In genomic region chr11:14905104-14906033, GRCh38 we compare ENCODE assay signal across 8 cellular contexts. TPM values are rescaled to one million over a fixed set of nuclear protein-coding genes. Genes with fewer than 3 reads are reported as not detected.
DNase-seq lines count a peak whose midpoint lies in the region; ATAC-seq and TF ChIP-seq lines count a peak whose summit lies in the region.

No MANE protein-coding gene starts in this region.

- intact Hi-C loops in body of pancreas (cut with DNase I): loop anchor here (5.0 to 10.0 kb wide), 2 partner anchors 111 to 368 kb away; no protein-coding TSS in a partner anchor
- intact Hi-C loops in PC-3 (cut with micrococcal nuclease): loop anchor here (5.0 kb wide), 1 partner anchor 368 kb away; no protein-coding TSS in a partner anchor

- H3K4me3 ChIP-seq in body of pancreas (peak overlapping the region; percentile 10 to 33), PC-3 (ENCODE audit: low read length) (no peak overlapping the region)

- H3K9me3 Mint-ChIP-seq in T-helper 1 cell treated with Interleukin-12 subunit alpha and Interleukin-12 subunit beta and Interleukin-4 antibody, amounts not matched to agents 30 μg/mL and 1 μg/mL, for 36 hours: no peaks in the 10 kb centered on the region

- peaks cover 50% of the 10 kb centered on the region for H3K4me1 Mint-ChIP-seq in T-helper 1 cell treated with Interleukin-12 subunit alpha and Interleukin-12 subunit beta and Interleukin-4 antibody, amounts not matched to agents 30 μg/mL and 1 μg/mL, for 36 hours (ENCODE audit: low read depth)

- peak in 6 of 7 experiments; percentile 27 to 82 (median 60) for TF ChIP-seq CTCF in body of pancreas (IDR thresholded peaks at IDR 0.05)
- no peak; the same call in 1 of the 2 replicates for TF ChIP-seq CTCF in PC-3 (conservative IDR thresholded peaks at IDR 0.05; ENCODE audit: low read depth, low read length)

- ATAC-seq in GM18861 (IDR thresholded peaks at IDR 0.05; ENCODE audit: unreplicated experiment) (peak; percentile 63), HG03060 (IDR thresholded peaks at IDR 0.05; ENCODE audit: low read depth, unreplicated experiment) (peak; percentile 61), body of pancreas (peak; percentile 89), PC-3 (no peak)

- in situ Hi-C loops in KBM-7 (cut with MboI; ENCODE audit: low pct_unique_long_range_greater_than_20kb, low sequenced_read_pairs): no loop called here

- no peaks in the 10 kb centered on the region for H3K9me2 ChIP-seq in PC-3 (replicated peaks; ENCODE audit: low read length)

- DNase-seq in body of pancreas (peak; percentile 85 to 89 (median 86)), kidney tubule cell (ENCODE audit: low spot score) (peak; percentile 69), KBM-7 (no peak), PC-3 (no peak)
- peak; percentile 35 to 57 (median 37) for DNase-seq in stimulated activated CD4-positive, alpha-beta T cell treated with anti-CD3 and anti-CD28 coated beads, TNF-alpha, amount 100 ng/mL, for 1 hour (ENCODE audit: low read depth in 3 of 3, low spot score in 1 of 3)

- peak; percentile 11 to 79 (median 70) for TF ChIP-seq POLR2A in body of pancreas (IDR thresholded peaks at IDR 0.05)

- H3K36me3 Mint-ChIP-seq in T-helper 1 cell treated with Interleukin-12 subunit alpha and Interleukin-12 subunit beta and Interleukin-4 antibody, amounts not matched to agents 30 μg/mL and 1 μg/mL, for 36 hours (ENCODE audit: low read depth): no peaks in the 10 kb centered on the region

- H3K9me3 ChIP-seq in body of pancreas: no peaks in the 10 kb centered on the region
- no peaks in the 10 kb centered on the region for H3K9me3 ChIP-seq in PC-3 (ENCODE audit: low read length)

- no TSS peak for BruUV-seq in PC-3 (replicated peaks; lab: Mats Ljungman, UMichigan)

- H3K4me3 Mint-ChIP-seq in T-helper 1 cell treated with Interleukin-12 subunit alpha and Interleukin-12 subunit beta and Interleukin-4 antibody, amounts not matched to agents 30 μg/mL and 1 μg/mL, for 36 hours: peak overlapping the region; percentile 95

- H3K27me3 ChIP-seq in body of pancreas: no peaks in the 10 kb centered on the region
- H3K27me3 ChIP-seq in PC-3 (ENCODE audit: low read length): no peaks in the 10 kb centered on the region

- peak overlapping the region; percentile 94 for H3K27ac Mint-ChIP-seq in T-helper 1 cell treated with Interleukin-12 subunit alpha and Interleukin-12 subunit beta and Interleukin-4 antibody, amounts not matched to agents 30 μg/mL and 1 μg/mL, for 36 hours

- CTCF ChIA-PET in PC-3 (lab: Charles Lee): no interaction called here

- 1 to 5% methylated on average over 11 to 53 of the region's 58 CpGs for WGBS in body of pancreas, 2 donors

- no peaks in the 10 kb centered on the region for H3F3A ChIP-seq in PC-3 (ENCODE audit: low read length, unreplicated experiment)

- no peaks in the 10 kb centered on the region for H3K27me3 Mint-ChIP-seq in T-helper 1 cell treated with Interleukin-12 subunit alpha and Interleukin-12 subunit beta and Interleukin-4 antibody, amounts not matched to agents 30 μg/mL and 1 μg/mL, for 36 hours (ENCODE audit: low read depth)

- H3K4me2 ChIP-seq in PC-3 (ENCODE audit: low read length): no peak overlapping the region

- H3K4me1 ChIP-seq in body of pancreas (peaks cover 40% of the 10 kb centered on the region), PC-3 (ENCODE audit: insufficient read depth, low read length) (no peaks in the 10 kb centered on the region)

- no peak overlapping the region for H2AFZ ChIP-seq in PC-3 (ENCODE audit: low read length)

- peak overlapping the region; percentile 71 to 92 (median 85) for H3K27ac ChIP-seq in body of pancreas
- H3K27ac ChIP-seq in PC-3 (ENCODE audit: low read length): no peak overlapping the region

- no peak overlapping the region for H3K9ac ChIP-seq in PC-3 (ENCODE audit: low read length)

- POLR2A ChIA-PET in PC-3 (lab: Charles Lee; ENCODE audit: unreplicated experiment): no interaction called here

- H3K36me3 ChIP-seq in body of pancreas (replicated peaks in 1 of 2; ENCODE audit: insufficient read depth in 1 of 2, low read depth in 2 of 2) (no peaks in the 10 kb centered on the region), PC-3 (ENCODE audit: low read depth, low read length) (no peaks in the 10 kb centered on the region)

- H4K20me1 ChIP-seq in PC-3 (ENCODE audit: low read length): no peaks in the 10 kb centered on the region

- H3K79me2 ChIP-seq in PC-3 (ENCODE audit: low read length): no peaks in the 10 kb centered on the region

RNA-seq across cellular contexts. Expression of gene CYP2R1, which starts 13.3 kb away (rescaled TPM):
- total RNA-seq in body of pancreas (10 to 100 TPM in 1 of 2 donors, 1 to 10 TPM in 1; 7.6 to 29.1 TPM), PC-3 (2014; rRNA removed) (7.5 and 17.3 TPM in 2 replicates)

Comparison
In these comparisons a context has a peak if more than half of its experiments do, and no peak if none do; other contexts are left out.
1. DNase-seq: peak in body of pancreas (4 of 4), kidney tubule cell (single experiment) and stimulated activated CD4-positive, alpha-beta T cell treated with anti-CD3 and anti-CD28 coated beads, TNF-alpha, amount 100 ng/mL, for 1 hour (3 of 3); none in KBM-7 (single experiment) and PC-3 (single experiment).